In genomic region chr2:153873062-153874048, GRCh38 we compare ENCODE assay signal across 9 cellular contexts. TPM values are rescaled to one million over a fixed set of nuclear protein-coding genes. Genes with fewer than 3 reads are reported as not detected.
A peak's percentile ranks its signal among the peaks of the same experiment; 100 is the strongest.
DNase-seq lines count a peak whose midpoint lies in the region; ATAC-seq and TF ChIP-seq lines count a peak whose summit lies in the region.
"Had no signal": no experiment of that assay in that cellular context is flagged by ENCODE, and none has a peak within 500 bp of the region (broad histone marks: within the 10 kb centered on the region; RNA-seq: fewer than 3 reads in every experiment).

No MANE protein-coding gene starts in this region.

- H3K4me3 ChIP-seq in NT2/D1 (ENCODE audit: insufficient read length, low read depth): peak overlapping the region; percentile 81

- no peaks in the 10 kb centered on the region for H3K36me3 ChIP-seq in NT2/D1 (ENCODE audit: insufficient read depth, insufficient read length, low read length)

- no peaks in the 10 kb centered on the region for H3K9me3 ChIP-seq in NT2/D1 (ENCODE audit: insufficient read depth, low read length)

- TF ChIP-seq CTCF in GM10248 (IDR thresholded peaks at IDR 0.05; ENCODE audit: control extremely low read depth, extremely low read depth, low read depth, missing control alignments): no peak

- POLR2A ChIA-PET in HEK293T (lab: Yijun Ruan, JAX): no interaction called here
- POLR2A ChIA-PET in GM10248 (lab: Yijun Ruan, JAX): no interaction called here

- CTCF ChIA-PET in HEK293T (lab: Yijun Ruan, JAX) (no interaction called here), GM10248 (lab: Yijun Ruan, JAX) (no interaction called here)

- no peaks in the 10 kb centered on the region for H3K36me3 Mint-ChIP-seq in activated CD4-positive, alpha-beta T cell treated with anti-CD3 and anti-CD28 coated beads, Interleukin-2, amount 10 ng/mL, durations not matched to agents 24 days and 14 days (ENCODE audit: low read depth)

- H3K9me3 Mint-ChIP-seq in activated CD4-positive, alpha-beta T cell treated with anti-CD3 and anti-CD28 coated beads, Interleukin-2, amount 10 ng/mL, durations not matched to agents 24 days and 14 days: no peaks in the 10 kb centered on the region

- intact Hi-C loops in head of caudate nucleus (cut with DNase I) (loop anchor here (5.0 to 10.0 kb wide), 3 partner anchors 66 to 501 kb away; no protein-coding TSS in a partner anchor), posterior vena cava (cut with DNase I) (no loop called here)
- intact Hi-C loops in activated CD4-positive, alpha-beta T cell treated with anti-CD3 and anti-CD28 coated beads, Interleukin-2, amount 10 ng/mL, durations not matched to agents 24 days and 14 days (cut with micrococcal nuclease): loop anchor here (10.0 kb wide), 1 partner anchor 399 kb away; the partner anchor contains the start of gene RPRM

- peaks cover 2% of the 10 kb centered on the region for H3K4me1 ChIP-seq in NT2/D1 (ENCODE audit: insufficient read depth, insufficient read length)

- no peak overlapping the region for H3K27ac Mint-ChIP-seq in activated CD4-positive, alpha-beta T cell treated with anti-CD3 and anti-CD28 coated beads, Interleukin-2, amount 10 ng/mL, durations not matched to agents 24 days and 14 days

- no peak for ATAC-seq in HG03175 (IDR thresholded peaks at IDR 0.05; ENCODE audit: unreplicated experiment)

- DNase-seq in HEK293T (ENCODE audit: extremely low spot score) (peak; percentile 25), NT2/D1 (ENCODE audit: low read depth, low spot score) (peak; percentile 39), head of caudate nucleus (peak in 38 of 42 donors; percentile 2 to 65 (median 32)), posterior vena cava (ENCODE audit: low spot score) (peak; percentile 73), T-helper 1 cell (no peak), GM10248 (ENCODE audit: extremely low spot score) (no peak)
- DNase-seq in activated CD4-positive, alpha-beta T cell treated with anti-CD3 and anti-CD28 coated beads, Interleukin-2, amount 10 ng/mL, durations not matched to agents 24 days and 14 days: no peak
- DNase-seq: activated CD4-positive, CD25-positive, alpha-beta regulatory T cell treated with anti-CD3 and anti-CD28 coated beads, Interleukin-2, amount 50 U/mL, for 72 hours had no signal

- no peak overlapping the region for H3K4me3 Mint-ChIP-seq in activated CD4-positive, alpha-beta T cell treated with anti-CD3 and anti-CD28 coated beads, Interleukin-2, amount 10 ng/mL, durations not matched to agents 24 days and 14 days

- H3K27me3 ChIP-seq in NT2/D1 (ENCODE audit: insufficient read depth, insufficient read length): peaks cover 31% of the 10 kb centered on the region

- H3K9ac ChIP-seq in NT2/D1 (ENCODE audit: insufficient read length, low read depth): peak overlapping the region; percentile 66

- no peaks in the 10 kb centered on the region for H3K4me1 Mint-ChIP-seq in activated CD4-positive, alpha-beta T cell treated with anti-CD3 and anti-CD28 coated beads, Interleukin-2, amount 10 ng/mL, durations not matched to agents 24 days and 14 days

- peaks cover 23% of the 10 kb centered on the region for H3K27me3 Mint-ChIP-seq in activated CD4-positive, alpha-beta T cell treated with anti-CD3 and anti-CD28 coated beads, Interleukin-2, amount 10 ng/mL, durations not matched to agents 24 days and 14 days

TF ChIP-seq in HEK293T, 16 proteins besides CTCF, POLR2A, EP300 and RAD21:
- TF ChIP-seq TARDBP (IDR thresholded peaks at IDR 0.05) (no peak), HDGF (IDR thresholded peaks at IDR 0.05; ENCODE audit: borderline replicate concordance) (no peak), BHLHE40 (IDR thresholded peaks at IDR 0.05; ENCODE audit: borderline replicate concordance) (no peak), CTBP1 (IDR thresholded peaks at IDR 0.05; ENCODE audit: borderline replicate concordance) (no peak), PKNOX1 (IDR thresholded peaks at IDR 0.05) (no peak), L3MBTL2 (conservative IDR thresholded peaks at IDR 0.05) (no peak), SP1 (IDR thresholded peaks at IDR 0.05) (no peak), NFRKB (IDR thresholded peaks at IDR 0.05) (no peak), LEF1 (IDR thresholded peaks at IDR 0.05; ENCODE audit: borderline replicate concordance) (no peak), ELF4 (IDR thresholded peaks at IDR 0.05) (no peak), SUZ12 (IDR thresholded peaks at IDR 0.05) (no peak)

RNA-seq across cellular contexts. Expression of gene GALNT13, which starts 1.6 kb away (rescaled TPM):
- 1 to 10 TPM; 6.0 to 6.2 TPM for total RNA-seq in posterior vena cava
- 0.19 TPM in 1 of 2 replicates, not detected in the other for total RNA-seq in activated CD4-positive, alpha-beta T cell treated with anti-CD3 and anti-CD28 coated beads, Interleukin-2, amount 10 ng/mL, durations not matched to agents 24 days and 14 days

Comparison
In these comparisons a context has a peak if more than half of its experiments do, and no peak if none do; other contexts are left out.
1. DNase-seq: peak in HEK293T (single experiment), NT2/D1 (single experiment), head of caudate nucleus (38 of 42) and posterior vena cava (single experiment); none in T-helper 1 cell (0 of 5), GM10248 (single experiment) and activated CD4-positive, alpha-beta T cell treated with anti-CD3 and anti-CD28 coated beads, Interleukin-2, amount 10 ng/mL, durations not matched to agents 24 days and 14 days (single experiment).
2. intact Hi-C loops: an anchor here in head of caudate nucleus (5.0 to 10.0 kb wide) and activated CD4-positive, alpha-beta T cell treated with anti-CD3 and anti-CD28 coated beads, Interleukin-2, amount 10 ng/mL, durations not matched to agents 24 days and 14 days (10.0 kb wide); none called in posterior vena cava.